8 cellular contexts compared by ENCODE assay signal in genomic region chr22:50507991-50508884, GRCh38. TPM values are rescaled to one million over a fixed set of nuclear protein-coding genes. Genes with fewer than 3 reads are reported as not detected.
DNase-seq lines count a peak whose midpoint lies in the region; ATAC-seq lines count a peak whose summit lies in the region.

TSS of gene NCAPH2 (plus strand) at chr22:50508224. CDS start at chr22:50508338, 114 bp downstream.

- peak; percentile 94 for DNase-seq in NCI-H1694 treated with DMSO at 0.1 percent for 48 hours (lab: John Stamatoyannopoulos, UW)
- peak; percentile 93 for DNase-seq in T-helper 22 cell (ENCODE audit: low read depth)
- peak; percentile 100 for DNase-seq in astrocyte of the hippocampus (ENCODE audit: low read depth, low spot score)
- DNase-seq in hypothalamus (lab: John Stamatoyannopoulos, UW) = peak in 45 of 51 donors; percentile 61 to 100 (median 99)
- DNase-seq in renal cortical epithelial cell (ENCODE audit: low read depth) = peak; percentile 85
- no peak for DNase-seq in Ammon's horn (ENCODE audit: low spot score)

- ATAC-seq in GM18502 (IDR thresholded peaks at IDR 0.05; ENCODE audit: poor library complexity, unreplicated experiment) (peak; percentile 69), HG02885 (IDR thresholded peaks at IDR 0.05; ENCODE audit: poor library complexity, unreplicated experiment) (peak; percentile 74)

RNA-seq across cellular contexts. Expression of gene NCAPH2, which starts in this region (rescaled TPM):
- total RNA-seq in renal cortical epithelial cell = 16.7 and 24.7 TPM in 2 replicates
